In the genomic region with DNA sequence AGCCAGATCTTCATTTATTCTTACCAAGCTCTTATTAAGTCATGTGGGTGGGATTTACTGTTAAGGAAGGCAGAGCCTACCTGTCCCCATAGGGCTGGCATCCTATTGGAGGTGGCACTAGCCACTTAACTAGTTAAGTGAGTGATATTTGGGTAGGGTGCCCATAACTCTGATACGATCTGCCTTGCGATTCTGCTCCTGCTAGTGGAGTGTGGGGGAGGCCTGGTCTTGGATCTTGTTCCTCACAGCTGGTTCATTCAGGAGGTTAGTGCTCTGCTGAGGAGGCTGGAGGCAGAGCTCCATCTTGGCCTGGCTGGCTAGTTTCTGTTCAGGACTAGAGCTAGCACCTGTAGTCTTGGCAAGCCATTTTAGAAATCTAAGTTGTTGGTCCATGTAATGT, we compare ENCODE assay signal across 17 cellular contexts.
"Had no signal": no experiment of that assay in that cellular context is flagged by ENCODE, and none has a peak within 500 bp of the region (broad histone marks: within the 10 kb centered on the region; RNA-seq: fewer than 3 reads in every experiment).

No MANE protein-coding gene starts in this region.

- H3K27ac Mint-ChIP-seq: activated CD4-positive, alpha-beta memory T cell treated with anti-CD3 and anti-CD28 coated beads for 36 hours; mesothelial cell of epicardium; T-helper 1 cell treated with Interleukin-12 subunit alpha and Interleukin-12 subunit beta and Interleukin-4 antibody, amounts not matched to agents 30 μg/mL and 1 μg/mL, for 36 hours; type B pancreatic cell had no signal

- H3K27me3 Mint-ChIP-seq: activated CD4-positive, alpha-beta memory T cell treated with anti-CD3 and anti-CD28 coated beads for 36 hours; type B pancreatic cell had no signal

- FAIRE-seq: endothelial cell of umbilical vein, small intestine had no signal

- ATAC-seq: activated naive CD4-positive, alpha-beta T cell treated with anti-CD3 and anti-CD28 coated beads, Interleukin-2, amount 50 U/mL, for 72 hours; lower lobe of right lung; right cardiac atrium had no signal

- H3K27me3 ChIP-seq: breast epithelium, foreskin keratinocyte had no signal

- DNase-seq: activated CD4-positive, alpha-beta memory T cell treated with anti-CD3 and anti-CD28 coated beads for 36 hours; activated CD4-positive, alpha-beta T cell treated with anti-CD3 and anti-CD28 coated beads for 1 hour; activated CD8-positive, alpha-beta memory T cell treated with anti-CD3 and anti-CD28 coated beads, Interleukin-2, amount 50 U/mL, for 48 hours; aorta; foreskin keratinocyte; left cardiac atrium; lower lobe of right lung; nucleus accumbens; small intestine; substantia nigra had no signal

- H3K9me3 Mint-ChIP-seq: activated CD4-positive, alpha-beta memory T cell treated with anti-CD3 and anti-CD28 coated beads for 36 hours; activated naive CD4-positive, alpha-beta T cell treated with anti-CD3 and anti-CD28 coated beads, Interleukin-2, amount 50 U/mL, for 72 hours; mesothelial cell of epicardium; T-helper 1 cell treated with Interleukin-12 subunit alpha and Interleukin-12 subunit beta and Interleukin-4 antibody, amounts not matched to agents 30 μg/mL and 1 μg/mL, for 36 hours; type B pancreatic cell had no signal

- H3K4me3 ChIP-seq: breast epithelium, lower lobe of right lung had no signal

- H3K27ac ChIP-seq: breast epithelium, foreskin keratinocyte, lower lobe of right lung had no signal

- H3K9me3 ChIP-seq: breast epithelium, lower lobe of right lung had no signal

- H3K4me3 Mint-ChIP-seq: activated CD4-positive, alpha-beta memory T cell treated with anti-CD3 and anti-CD28 coated beads for 36 hours; mesothelial cell of epicardium; T-helper 1 cell treated with Interleukin-12 subunit alpha and Interleukin-12 subunit beta and Interleukin-4 antibody, amounts not matched to agents 30 μg/mL and 1 μg/mL, for 36 hours; type B pancreatic cell had no signal

- H3K36me3 Mint-ChIP-seq: mesothelial cell of epicardium, type B pancreatic cell had no signal

- H3K36me3 ChIP-seq: breast epithelium, lower lobe of right lung had no signal
